Comparison of ENCODE assay signal across 14 cellular contexts in the genomic region with DNA sequence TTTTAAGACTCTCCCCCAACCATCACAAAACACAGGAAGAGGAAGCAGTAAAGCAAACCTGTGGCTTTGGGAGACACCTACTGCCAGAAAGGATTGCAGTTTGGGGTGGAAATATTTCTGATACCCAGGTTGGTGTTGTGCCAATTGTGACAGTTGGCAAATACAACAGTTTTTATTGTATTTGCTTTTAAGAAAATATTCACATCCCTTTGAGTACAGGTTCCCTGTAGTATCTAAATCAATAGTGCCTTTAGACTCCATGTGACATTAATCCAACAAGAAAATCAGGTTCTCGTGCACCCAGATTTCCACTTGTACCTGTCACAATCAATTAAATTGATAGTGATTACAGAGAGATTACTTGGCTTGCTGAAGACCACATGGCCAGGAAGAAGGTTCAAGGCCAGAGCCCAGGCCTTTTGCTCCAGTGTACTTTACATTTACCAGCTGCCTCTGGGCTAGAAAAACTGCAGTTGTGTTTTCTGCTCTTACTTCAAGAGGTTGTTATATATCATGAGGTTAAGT.
DNase-seq lines count a peak whose midpoint lies in the region; TF ChIP-seq lines count a peak whose summit lies in the region.
"Had no signal": no experiment of that assay in that cellular context is flagged by ENCODE, and none has a peak within 500 bp of the region (broad histone marks: within the 10 kb centered on the region; RNA-seq: fewer than 3 reads in every experiment).

No MANE protein-coding gene starts in this region.

- no peak overlapping the region for H2BK5ac ChIP-seq in mesendoderm (ENCODE audit: low read length)

- no peak overlapping the region for H2BK120ac ChIP-seq in mesendoderm (ENCODE audit: low read depth, low read length)

- H3K27ac ChIP-seq in WERI-Rb-1 = peak overlapping the region; percentile 53
- H3K27ac ChIP-seq in mesendoderm (ENCODE audit: low read depth, low read length) = no peak overlapping the region
- no peak overlapping the region for H3K27ac ChIP-seq in tibial nerve
- H3K27ac ChIP-seq in uterus = no peak overlapping the region
- H3K27ac ChIP-seq: HL-60, lower lobe of right lung, Peyer's patch had no signal

- no peak overlapping the region for H3K9ac ChIP-seq in mesendoderm (ENCODE audit: low read length)

- WGBS in mesendoderm (ENCODE audit: extremely low coverage, insufficient coverage, low lambda C conversion rate) = no CpG with 5 or more reads among the region's 1 CpG
- WGBS in tibial nerve, 2 donors = 85 to 96% methylated on average over 1 of the region's 1 CpG

- TF ChIP-seq POLR2A in tibial nerve (IDR thresholded peaks at IDR 0.05) = no peak
- TF ChIP-seq POLR2A in uterus (IDR thresholded peaks at IDR 0.05) = no peak

- H4K5ac ChIP-seq in mesendoderm (ENCODE audit: low read length) = no peak overlapping the region

- H3K27me3 ChIP-seq in WERI-Rb-1 (ENCODE audit: insufficient read depth, low read depth, severe bottlenecking) (no peaks in the 10 kb centered on the region), mesendoderm (ENCODE audit: insufficient read depth, low read length, poor library complexity) (no peaks in the 10 kb centered on the region), tibial nerve (no peaks in the 10 kb centered on the region), uterus (no peaks in the 10 kb centered on the region)
- H3K27me3 ChIP-seq: Peyer's patch had no signal

- H3K4me1 ChIP-seq in mesendoderm (ENCODE audit: control insufficient read depth, low read depth, low read length) (no peaks in the 10 kb centered on the region), tibial nerve (no peaks in the 10 kb centered on the region), uterus (no peaks in the 10 kb centered on the region)
- H3K4me1 ChIP-seq: lower lobe of right lung, Peyer's patch had no signal

- no peak for TF ChIP-seq CTCF in WERI-Rb-1 (IDR thresholded peaks at IDR 0.05; ENCODE audit: low read depth, low read length)
- TF ChIP-seq CTCF in tibial nerve (IDR thresholded peaks at IDR 0.05) = no peak
- no peak for TF ChIP-seq CTCF in uterus (IDR thresholded peaks at IDR 0.05)

- no peak overlapping the region for H3K18ac ChIP-seq in mesendoderm (ENCODE audit: low read length)

- H2BK15ac ChIP-seq in mesendoderm (replicated peaks; ENCODE audit: low read depth) = no peak overlapping the region

- no peaks in the 10 kb centered on the region for H3K79me2 ChIP-seq in mesendoderm (ENCODE audit: control insufficient read depth, insufficient read depth, low read length)

- no peak overlapping the region for H3K56ac ChIP-seq in mesendoderm (ENCODE audit: low read length)

- no peak for TF ChIP-seq EP300 in tibial nerve (IDR thresholded peaks at IDR 0.05)

- no peak overlapping the region for H2AK5ac ChIP-seq in mesendoderm (ENCODE audit: low read length)

- DNase-seq in DMS153 treated with DMSO at 0.1 percent for 48 hours (lab: John Stamatoyannopoulos, UW; ENCODE audit: unreplicated experiment) = peak; percentile 80
- peak in 2 of 3 experiments; percentile 63 to 81 for DNase-seq in NCI-H1417 (lab: John Stamatoyannopoulos, UW)
- peak; percentile 78 for DNase-seq in WERI-Rb-1
- no peak for DNase-seq in mesendoderm
- DNase-seq in activated gamma-delta T cell treated with Interleukin-2 at 50 U/mL for 16 hours = no peak
- DNase-seq in tibial nerve (ENCODE audit: low spot score in 2 of 2) = no peak
- DNase-seq in uterus = no peak
- DNase-seq in NK-92 (lab: John Stamatoyannopoulos, UW; ENCODE audit: unreplicated experiment) = no peak
- DNase-seq: activated naive CD8-positive, alpha-beta T cell treated with anti-CD3 and anti-CD28 coated beads, Interleukin-2, amount 10 ng/mL, durations not matched to agents 7 days and 5 days; CD4-positive, CD25-positive, alpha-beta regulatory T cell; lower lobe of right lung; NCI-H1105; Peyer's patch had no signal

- H3K4ac ChIP-seq in mesendoderm (ENCODE audit: low read depth, low read length) = no peak overlapping the region

- no peaks in the 10 kb centered on the region for H3K79me1 ChIP-seq in mesendoderm (ENCODE audit: low read length)

- peak overlapping the region; percentile 86 for H4K8ac ChIP-seq in mesendoderm (ENCODE audit: low read depth, low read length)

- no peak overlapping the region for H3K23ac ChIP-seq in mesendoderm (ENCODE audit: low read length)

- H3K4me3 ChIP-seq in WERI-Rb-1 (ENCODE audit: low read depth, low read length) (no peak overlapping the region), mesendoderm (ENCODE audit: low read length) (no peak overlapping the region), tibial nerve (no peak overlapping the region), uterus (no peak overlapping the region)
- H3K4me3 ChIP-seq: lower lobe of right lung, Peyer's patch had no signal

- intact Hi-C loops in uterus (cut with DNase I; ENCODE audit: low total_unique reads) = no loop called here

- H3K36me3 ChIP-seq in WERI-Rb-1 (no peaks in the 10 kb centered on the region), mesendoderm (ENCODE audit: control insufficient read depth, insufficient read depth, low read length) (no peaks in the 10 kb centered on the region), tibial nerve (no peaks in the 10 kb centered on the region), uterus (no peaks in the 10 kb centered on the region)
- H3K36me3 ChIP-seq: lower lobe of right lung, Peyer's patch had no signal

- H3K9me3 ChIP-seq in WERI-Rb-1 (ENCODE audit: severe bottlenecking) = peaks cover 6% of the 10 kb centered on the region
- H3K9me3 ChIP-seq in tibial nerve = peaks cover 0 to 12% (median 0%) of the 10 kb centered on the region in 4 donors
- H3K9me3 ChIP-seq in uterus = no peaks in the 10 kb centered on the region
- H3K9me3 ChIP-seq: Peyer's patch had no signal

- H3K4me2 ChIP-seq in mesendoderm (ENCODE audit: low read length) = no peak overlapping the region

Comparison
In these comparisons a context has a peak if more than half of its experiments do, and no peak if none do; other contexts are left out.
1. DNase-seq: peak in DMS153 treated with DMSO at 0.1 percent for 48 hours (single experiment), NCI-H1417 (2 of 3) and WERI-Rb-1 (single experiment); none in mesendoderm (single experiment), activated gamma-delta T cell treated with Interleukin-2 at 50 U/mL for 16 hours (single experiment), tibial nerve (0 of 2), uterus (0 of 2) and NK-92 (single experiment).